In the genomic region with DNA sequence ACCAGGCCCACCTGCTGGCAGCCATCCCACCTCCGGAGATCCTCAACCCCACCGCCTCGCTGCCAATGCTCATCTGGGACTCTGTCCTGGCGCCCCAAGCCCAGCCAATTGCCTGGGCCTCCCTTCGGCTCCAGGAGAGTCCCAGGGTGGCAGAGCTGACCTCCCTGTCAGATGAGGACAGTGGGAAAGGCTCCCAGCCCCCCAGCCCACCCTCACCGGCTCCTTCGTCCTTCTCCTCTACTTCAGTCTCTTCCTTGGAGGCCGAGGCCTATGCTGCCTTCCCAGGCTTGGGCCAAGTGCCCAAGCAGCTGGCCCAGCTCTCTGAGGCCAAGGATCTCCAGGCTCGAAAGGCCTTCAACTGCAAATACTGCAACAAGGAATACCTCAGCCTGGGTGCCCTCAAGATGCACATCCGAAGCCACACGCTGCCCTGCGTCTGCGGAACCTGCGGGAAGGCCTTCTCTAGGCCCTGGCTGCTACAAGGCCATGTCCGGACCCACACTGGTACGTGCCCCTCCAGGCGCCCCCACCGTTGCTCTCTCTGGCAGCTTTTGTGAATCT, we compare ENCODE assay signal across 9 cellular contexts. TPM values are rescaled to one million over a fixed set of nuclear protein-coding genes. Genes with fewer than 3 reads are reported as not detected.
DNase-seq lines count a peak whose midpoint lies in the region; ATAC-seq and TF ChIP-seq lines count a peak whose summit lies in the region.
"Had no signal": no experiment of that assay in that cellular context is flagged by ENCODE, and none has a peak within 500 bp of the region (broad histone marks: within the 10 kb centered on the region; RNA-seq: fewer than 3 reads in every experiment).

No MANE protein-coding gene starts in this region.

- peaks cover 0 to 36% of the 10 kb centered on the region in 2 experiments; a peak in 1 of 3 replicates for H3K36me3 ChIP-seq in HEK293 (ENCODE audit: control insufficient read depth in 2 of 2, insufficient read depth in 1 of 2, low read length in 2 of 2)
- H3K36me3 ChIP-seq in adrenal gland (replicated peaks in 1 of 2), result no peaks in the 10 kb centered on the region

- intact Hi-C loops in adrenal gland (cut with DNase I), result no loop called here

- H3K27ac Mint-ChIP-seq in stimulated activated memory B cell treated with anti-CD40 and anti-IgM and Interleukin-4, amounts not matched to agents 10 μg/mL and 1 μg/mL and 100 μg/mL, for 72 hours, result peak overlapping the region; percentile 53

- ATAC-seq in stimulated activated memory B cell treated with anti-CD40 and anti-IgM and Interleukin-4, amounts not matched to agents 10 μg/mL and 1 μg/mL and 100 μg/mL, for 72 hours, result no peak
- ATAC-seq in HG03095 (IDR thresholded peaks at IDR 0.05; ENCODE audit: unreplicated experiment), result no peak

- peaks cover 2% of the 10 kb centered on the region; the same call in 1 of the 2 replicates for H3K4me1 ChIP-seq in HEK293 (ENCODE audit: control insufficient read depth, insufficient read depth, low read length)
- H3K4me1 ChIP-seq in adrenal gland (replicated peaks in 1 of 2), result peaks cover 7 to 24% of the 10 kb centered on the region in 2 donors

- CTCF ChIA-PET in HEK293 (lab: Yijun Ruan, JAX), result interaction anchor here (0.9 to 1.9 kb wide), 3 partner anchors 19 to 101 kb away, joined by 4 to 6 read pairs (median 5); no protein-coding TSS in a partner anchor

- H3K4me3 ChIP-seq in HEK293 (ENCODE audit: low read depth, low read length) (no peak overlapping the region), adrenal gland (peak overlapping the region in 2 of 4 donors; percentile 37 to 47), iPS-18c (ENCODE audit: insufficient read depth, low read depth, low read length) (peak overlapping the region; percentile 20; the same call in 1 of the 2 replicates)

- no peaks in the 10 kb centered on the region for H3K27me3 ChIP-seq in adrenal gland

- H3K9me3 ChIP-seq in HEK293 (ENCODE audit: control insufficient read depth, insufficient read depth, low read depth, low read length) (no peaks in the 10 kb centered on the region), adrenal gland (replicated peaks in 1 of 3) (no peaks in the 10 kb centered on the region), iPS-18c (ENCODE audit: control insufficient read depth, insufficient read depth, low read length) (peaks cover 4% of the 10 kb centered on the region)

- DNase-seq in adrenal gland, result no peak
- DNase-seq in COLO829 (ENCODE audit: low spot score), result no peak
- no peak for DNase-seq in NCI-H748 (lab: John Stamatoyannopoulos, UW; ENCODE audit: unreplicated experiment)
- no peak for DNase-seq in HCEC 1CT
- DNase-seq: activated CD4-positive, alpha-beta T cell treated with anti-CD3 and anti-CD28 coated beads, Interleukin-2, amount 50 U/mL, for 48 hours had no signal

- WGBS in adrenal gland, 4 donors, result 58 to 90% (median 67%) methylated on average over 7 to 18 of the region's 18 CpGs

- no peak for TF ChIP-seq CTCF in HEK293 (tag by site-specific recombination; IDR thresholded peaks at IDR 0.05)
- no peak for TF ChIP-seq CTCF in adrenal gland (IDR thresholded peaks at IDR 0.05)

- TF ChIP-seq POLR2A in adrenal gland (IDR thresholded peaks at IDR 0.05), result no peak

- no peaks in the 10 kb centered on the region for H3K36me3 Mint-ChIP-seq in stimulated activated memory B cell treated with anti-CD40 and anti-IgM and Interleukin-4, amounts not matched to agents 10 μg/mL and 1 μg/mL and 100 μg/mL, for 72 hours

- H3K9me3 Mint-ChIP-seq in stimulated activated memory B cell treated with anti-CD40 and anti-IgM and Interleukin-4, amounts not matched to agents 10 μg/mL and 1 μg/mL and 100 μg/mL, for 72 hours, result no peaks in the 10 kb centered on the region

- H3K4me1 Mint-ChIP-seq in stimulated activated memory B cell treated with anti-CD40 and anti-IgM and Interleukin-4, amounts not matched to agents 10 μg/mL and 1 μg/mL and 100 μg/mL, for 72 hours, result peaks cover 28% of the 10 kb centered on the region

- no peak overlapping the region for H3K27ac ChIP-seq in HEK293 (ENCODE audit: extremely low read depth, low read depth, low read length)
- peak overlapping the region in 3 of 5 donors; percentile 43 to 94 (median 45) for H3K27ac ChIP-seq in adrenal gland

- no peaks in the 10 kb centered on the region for H3K27me3 Mint-ChIP-seq in stimulated activated memory B cell treated with anti-CD40 and anti-IgM and Interleukin-4, amounts not matched to agents 10 μg/mL and 1 μg/mL and 100 μg/mL, for 72 hours

- POLR2A ChIA-PET in HEK293 (lab: Yijun Ruan, JAX), result interaction anchor here (0.5 to 1.8 kb wide), 6 partner anchors 68 to 200 kb away, joined by 3 to 7 read pairs (median 3); no protein-coding TSS in a partner anchor

- peak overlapping the region; percentile 25 for H3K4me3 Mint-ChIP-seq in stimulated activated memory B cell treated with anti-CD40 and anti-IgM and Interleukin-4, amounts not matched to agents 10 μg/mL and 1 μg/mL and 100 μg/mL, for 72 hours

TF ChIP-seq in HEK293, 187 proteins besides CTCF, POLR2A, EP300 and RAD21:
- TF ChIP-seq ZNF157 (tag by site-specific recombination; IDR thresholded peaks at IDR 0.05) (no peak), ZNF133 (tag by site-specific recombination; IDR thresholded peaks at IDR 0.05) (no peak), ZNF600 (tag by site-specific recombination; IDR thresholded peaks at IDR 0.05) (0 out of 2 replicates have a peak, but pooled peaks have one; percentile 46), ZNF335 (tag by site-specific recombination; conservative IDR thresholded peaks at IDR 0.05) (no peak)
TF ChIP-seq in HEK293: peak in this region for 1.

RNA-seq across cellular contexts. Expression of gene SNAI1, which starts 1.1 kb away (rescaled TPM):
- total RNA-seq in adrenal gland, result 10 to 100 TPM in 3 of 8 donors, 1 to 10 TPM in 5; 2.2 to 12.1 (median 8.4) TPM
- polyA plus RNA-seq in adrenal gland, result 10 to 100 TPM in 2 of 3 donors, 1 to 10 TPM in 1; 2.6 to 13.2 (median 10.9) TPM

RNA-seq across cellular contexts. Expression of gene RNF114, which starts 47.7 kb away (rescaled TPM):
- 100 to 1,000 TPM in 4 of 8 donors, 10 to 100 TPM in 4; 62.5 to 201 (median 100) TPM for total RNA-seq in adrenal gland
- polyA plus RNA-seq in adrenal gland, result 10 to 100 TPM; 26.9 to 47.8 (median 41.3) TPM
